Comparison of ENCODE assay signal across 18 cellular contexts in the genomic region with DNA sequence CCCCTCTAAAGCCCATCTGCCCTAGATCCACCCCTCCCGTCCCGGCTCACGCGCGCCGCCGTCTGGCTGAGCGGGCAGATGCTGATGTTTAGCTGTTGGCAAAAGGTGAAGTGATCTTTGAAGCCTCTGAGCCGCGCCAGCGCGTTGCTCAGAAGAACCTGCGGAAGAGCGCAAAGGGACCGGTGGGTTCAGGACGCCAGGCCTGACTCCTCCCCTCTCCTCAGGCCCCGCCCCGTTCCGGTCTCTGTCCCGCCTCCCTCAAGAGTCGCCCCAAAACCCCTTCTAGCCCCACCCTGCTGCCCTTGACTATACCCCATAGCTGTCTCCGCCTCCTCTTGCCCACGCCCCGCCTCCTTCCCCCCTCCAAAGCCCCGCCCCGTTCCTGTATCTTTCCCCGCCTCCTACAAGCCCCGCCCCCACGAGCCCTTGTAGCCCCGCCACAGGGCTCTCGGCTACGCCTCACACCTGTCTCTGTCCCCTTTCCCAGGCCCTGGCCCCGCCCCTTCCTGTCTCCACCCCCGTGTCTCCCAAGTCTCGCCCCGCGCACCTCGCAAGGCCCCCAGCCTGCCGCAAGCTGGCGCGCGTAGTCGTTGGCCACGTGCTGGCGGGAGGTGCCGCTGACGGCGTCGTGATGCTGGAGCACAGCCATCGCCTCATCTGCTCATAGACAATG. TPM values are rescaled to one million over a fixed set of nuclear protein-coding genes. Genes with fewer than 3 reads are reported as not detected.
DNase-seq lines count a peak whose midpoint lies in the region; ATAC-seq and TF ChIP-seq lines count a peak whose summit lies in the region.
"Had no signal": no experiment of that assay in that cellular context is flagged by ENCODE, and none has a peak within 500 bp of the region (broad histone marks: within the 10 kb centered on the region; RNA-seq: fewer than 3 reads in every experiment).

No MANE protein-coding gene starts in this region.

- H3K79me2 ChIP-seq in Karpas-422 (ENCODE audit: low read length), result no peaks in the 10 kb centered on the region

- no peaks in the 10 kb centered on the region for H3K9me3 Mint-ChIP-seq in endodermal cell
- H3K9me3 Mint-ChIP-seq in stimulated activated effector memory CD8-positive, alpha-beta T cell treated with anti-CD3 and anti-CD28 coated beads, Interleukin-12 subunit alpha, Interleukin-12 subunit beta, amount 100 ng/mL, for 72 hours, result no peaks in the 10 kb centered on the region
- H3K9me3 Mint-ChIP-seq: activated naive CD4-positive, alpha-beta T cell treated with anti-CD3 and anti-CD28 coated beads, Interleukin-2, amount 50 U/mL, for 72 hours had no signal

- WGBS in endodermal cell (ENCODE audit: insufficient coverage in 1 of 2, insufficient read length in 1 of 2), 2 experiments, result 94 to 97% methylated on average over 19 to 47 of the region's 50 CpGs

- H3K4me1 ChIP-seq in Karpas-422 (ENCODE audit: low read length) (no peaks in the 10 kb centered on the region), endodermal cell (ENCODE audit: control insufficient read depth, insufficient read depth, low read length) (no peaks in the 10 kb centered on the region)
- H3K4me1 ChIP-seq: Peyer's patch, tibial nerve had no signal

- H3K4me3 Mint-ChIP-seq in endodermal cell, result no peak overlapping the region
- H3K4me3 Mint-ChIP-seq in stimulated activated effector memory CD8-positive, alpha-beta T cell treated with anti-CD3 and anti-CD28 coated beads, Interleukin-12 subunit alpha, Interleukin-12 subunit beta, amount 100 ng/mL, for 72 hours, result no peak overlapping the region

- H3K27me3 Mint-ChIP-seq in endodermal cell (ENCODE audit: insufficient read depth), result no peaks in the 10 kb centered on the region

- TF ChIP-seq CTCF in endodermal cell (conservative IDR thresholded peaks at IDR 0.05), result peak; percentile 39

- peak; percentile 39 for ATAC-seq in stimulated activated effector memory CD8-positive, alpha-beta T cell treated with anti-CD3 and anti-CD28 coated beads, Interleukin-12 subunit alpha, Interleukin-12 subunit beta, amount 100 ng/mL, for 72 hours
- ATAC-seq in GM19328 (IDR thresholded peaks at IDR 0.05; ENCODE audit: unreplicated experiment) (no peak), HG03025 (IDR thresholded peaks at IDR 0.05; ENCODE audit: low FRiP score, unreplicated experiment) (no peak)

- peaks cover 59% of the 10 kb centered on the region for H3K36me3 Mint-ChIP-seq in endodermal cell (ENCODE audit: low read depth)
- peaks cover 100% of the 10 kb centered on the region for H3K36me3 Mint-ChIP-seq in stimulated activated effector memory CD8-positive, alpha-beta T cell treated with anti-CD3 and anti-CD28 coated beads, Interleukin-12 subunit alpha, Interleukin-12 subunit beta, amount 100 ng/mL, for 72 hours

- H3K27me3 ChIP-seq in Karpas-422 (ENCODE audit: low read length) (no peaks in the 10 kb centered on the region), endodermal cell (ENCODE audit: control insufficient read depth, insufficient read depth, low read length, poor library complexity, severe bottlenecking) (no peaks in the 10 kb centered on the region)
- H3K27me3 ChIP-seq: Peyer's patch, tibial nerve had no signal

- H3K9me3 ChIP-seq in Karpas-422 (ENCODE audit: low read length) (no peaks in the 10 kb centered on the region), endodermal cell (ENCODE audit: control insufficient read depth, low read length) (no peaks in the 10 kb centered on the region)
- H3K9me3 ChIP-seq: Peyer's patch, tibial nerve had no signal

- no peak overlapping the region for H3K4me2 ChIP-seq in Karpas-422 (ENCODE audit: low read depth, low read length, poor library complexity, severe bottlenecking)

- H4K20me1 ChIP-seq in Karpas-422 (ENCODE audit: insufficient read depth, low read depth, low read length), result no peaks in the 10 kb centered on the region

- no peak overlapping the region for H3K27ac Mint-ChIP-seq in endodermal cell
- no peak overlapping the region for H3K27ac Mint-ChIP-seq in stimulated activated effector memory CD8-positive, alpha-beta T cell treated with anti-CD3 and anti-CD28 coated beads, Interleukin-12 subunit alpha, Interleukin-12 subunit beta, amount 100 ng/mL, for 72 hours
- H3K27ac Mint-ChIP-seq: activated naive CD4-positive, alpha-beta T cell treated with anti-CD3 and anti-CD28 coated beads, Interleukin-2, amount 50 U/mL, for 72 hours had no signal

- peak; percentile 71 for DNase-seq in activated CD8-positive, alpha-beta memory T cell treated with anti-CD3 and anti-CD28 coated beads, Interleukin-2, amount 50 U/mL, for 48 hours
- DNase-seq in activated CD8-positive, alpha-beta memory T cell treated with anti-CD3 and anti-CD28 coated beads for 24 hours, result no peak
- peak; percentile 71 for DNase-seq in Karpas-422
- peak; percentile 92 for DNase-seq in endodermal cell
- no peak for DNase-seq in stimulated activated effector memory CD8-positive, alpha-beta T cell treated with anti-CD3 and anti-CD28 coated beads, Interleukin-12 subunit alpha, Interleukin-12 subunit beta, amount 100 ng/mL, for 72 hours (ENCODE audit: low spot score in 2 of 2)
- DNase-seq in NCI-H524 treated with DMSO at 0.1 percent for 48 hours (lab: John Stamatoyannopoulos, UW), result no peak
- DNase-seq: NCI-H1048, Peyer's patch, T-helper 1 cell had no signal

- H3K9ac ChIP-seq in Karpas-422 (ENCODE audit: low read length) (no peak overlapping the region), endodermal cell (ENCODE audit: extremely low read depth, low read length, poor library complexity, severe bottlenecking) (no peak overlapping the region)

- H3K9me2 ChIP-seq in Karpas-422 (replicated peaks; ENCODE audit: insufficient read depth, low read length), result no peaks in the 10 kb centered on the region

- H3K4me3 ChIP-seq in Karpas-422 (ENCODE audit: low read length) (no peak overlapping the region), endodermal cell (ENCODE audit: low read length) (no peak overlapping the region)
- H3K4me3 ChIP-seq: lung, Peyer's patch, tibial nerve had no signal

- H3K4me1 Mint-ChIP-seq in endodermal cell, result no peaks in the 10 kb centered on the region
- peaks cover 9% of the 10 kb centered on the region for H3K4me1 Mint-ChIP-seq in stimulated activated effector memory CD8-positive, alpha-beta T cell treated with anti-CD3 and anti-CD28 coated beads, Interleukin-12 subunit alpha, Interleukin-12 subunit beta, amount 100 ng/mL, for 72 hours

- H3K36me3 ChIP-seq in Karpas-422 (ENCODE audit: insufficient read depth, low read length), result peaks cover 37% of the 10 kb centered on the region
- H3K36me3 ChIP-seq in endodermal cell (ENCODE audit: control insufficient read depth, insufficient read depth, low read length), result peaks cover 47% of the 10 kb centered on the region

- no peak overlapping the region for H2AFZ ChIP-seq in Karpas-422 (ENCODE audit: low read length)

- no peak overlapping the region for H3K27ac ChIP-seq in Karpas-422 (ENCODE audit: low read length)
- no peak overlapping the region for H3K27ac ChIP-seq in endodermal cell (ENCODE audit: low read depth, low read length)
- H3K27ac ChIP-seq: Peyer's patch, tibial nerve had no signal

RNA-seq across cellular contexts. Expression of gene MAN2B1, which starts 9.5 kb away (rescaled TPM):
- 77.2 and 94.3 TPM in 2 replicates for total RNA-seq in Karpas-422 (2014; rRNA removed; shearing (Covaris generic); ENCODE audit: low replicate concordance)
- total RNA-seq in endodermal cell, result 100 to 1,000 TPM; 101 to 113 TPM
- 59.4 TPM for polyA plus RNA-seq in endodermal cell (2013, experiment 1 of 2)
- 50.9 TPM for polyA plus RNA-seq in endodermal cell (2013, experiment 2 of 2)

RNA-seq across cellular contexts. Expression of gene WDR83, which starts 9.6 kb away (rescaled TPM):
- 13.3 and 16.5 TPM in 2 replicates for total RNA-seq in Karpas-422 (2014; rRNA removed; shearing (Covaris generic); ENCODE audit: low replicate concordance)
- total RNA-seq in endodermal cell, result 10 to 100 TPM; 18.8 to 26.2 TPM
- 12.9 TPM for polyA plus RNA-seq in endodermal cell (2013, experiment 1 of 2)
- polyA plus RNA-seq in endodermal cell (2013, experiment 2 of 2), result 16.6 TPM

RNA-seq across cellular contexts. Expression of gene DHPS, which starts 24.6 kb away (rescaled TPM):
- total RNA-seq in Karpas-422 (2014; rRNA removed; shearing (Covaris generic); ENCODE audit: low replicate concordance), result 62.2 and 90.8 TPM in 2 replicates
- total RNA-seq in endodermal cell, result 10 to 100 TPM; 76.1 to 98.5 TPM
- polyA plus RNA-seq in endodermal cell (2013, experiment 1 of 2), result 104 TPM
- 94.4 TPM for polyA plus RNA-seq in endodermal cell (2013, experiment 2 of 2)

RNA-seq across cellular contexts. Expression of gene GNG14, which starts 30.8 kb away (rescaled TPM):
- not detected in 2 replicates for total RNA-seq in Karpas-422 (2014; rRNA removed; shearing (Covaris generic); ENCODE audit: low replicate concordance)
- not detected for total RNA-seq in endodermal cell
- not detected for polyA plus RNA-seq in endodermal cell (2013, experiment 1 of 2)
- polyA plus RNA-seq in endodermal cell (2013, experiment 2 of 2), result not detected
- total RNA-seq: activated CD8-positive, alpha-beta memory T cell treated with anti-CD3 and anti-CD28 coated beads for 36 hours; activated naive CD4-positive, alpha-beta T cell treated with anti-CD3 and anti-CD28 coated beads, Interleukin-2, amount 50 U/mL, for 72 hours; cerebellum; epithelial cell of proximal tubule; lung; Peyer's patch; skeletal muscle tissue; tibial nerve had no signal
- polyA plus RNA-seq: lung had no signal

RNA-seq across cellular contexts. Expression of gene FBXW9, which starts 39.4 kb away (rescaled TPM):
- total RNA-seq in Karpas-422 (2014; rRNA removed; shearing (Covaris generic); ENCODE audit: low replicate concordance), result 2.1 and 12.8 TPM in 2 replicates
- total RNA-seq in endodermal cell, result 10 to 100 TPM; 12.6 to 14.7 TPM
- 18.6 TPM for polyA plus RNA-seq in endodermal cell (2013, experiment 1 of 2)
- 20.8 TPM for polyA plus RNA-seq in endodermal cell (2013, experiment 2 of 2)

Comparison
In these comparisons a context has a peak if more than half of its experiments do, and no peak if none do; other contexts are left out.
1. DNase-seq: peak in activated CD8-positive, alpha-beta memory T cell treated with anti-CD3 and anti-CD28 coated beads, Interleukin-2, amount 50 U/mL, for 48 hours (single experiment), Karpas-422 (single experiment) and endodermal cell (single experiment); none in activated CD8-positive, alpha-beta memory T cell treated with anti-CD3 and anti-CD28 coated beads for 24 hours (single experiment), stimulated activated effector memory CD8-positive, alpha-beta T cell treated with anti-CD3 and anti-CD28 coated beads, Interleukin-12 subunit alpha, Interleukin-12 subunit beta, amount 100 ng/mL, for 72 hours (0 of 2) and NCI-H524 treated with DMSO at 0.1 percent for 48 hours (single experiment).